9 cellular contexts compared by ENCODE assay signal in genomic region chr7:5634107-5634950, GRCh38. TPM values are rescaled to one million over a fixed set of nuclear protein-coding genes. Genes with fewer than 3 reads are reported as not detected.
DNase-seq lines count a peak whose midpoint lies in the region; ATAC-seq lines count a peak whose summit lies in the region.
"Had no signal": no experiment of that assay in that cellular context is flagged by ENCODE, and none has a peak within 500 bp of the region (broad histone marks: within the 10 kb centered on the region; RNA-seq: fewer than 3 reads in every experiment).

No MANE protein-coding gene starts in this region.

- no peaks in the 10 kb centered on the region for H3K9me3 Mint-ChIP-seq in activated naive CD8-positive, alpha-beta T cell treated with anti-CD3 and anti-CD28 coated beads, Interleukin-2, amount 50 U/mL, for 24 hours
- no peaks in the 10 kb centered on the region for H3K9me3 Mint-ChIP-seq in activated naive CD8-positive, alpha-beta T cell treated with anti-CD3 and anti-CD28 coated beads for 36 hours
- H3K9me3 Mint-ChIP-seq: activated B cell treated with CpG ODN at 0.5 μM for 24 hours had no signal

- H3K4me2 ChIP-seq in mesendoderm (ENCODE audit: low read length): peak overlapping the region; percentile 16

- peak overlapping the region; percentile 90 for H2AK5ac ChIP-seq in mesendoderm (ENCODE audit: low read length)

- peak overlapping the region; percentile 23 for H3K27ac Mint-ChIP-seq in activated naive CD8-positive, alpha-beta T cell treated with anti-CD3 and anti-CD28 coated beads, Interleukin-2, amount 50 U/mL, for 24 hours
- H3K27ac Mint-ChIP-seq in activated naive CD8-positive, alpha-beta T cell treated with anti-CD3 and anti-CD28 coated beads for 36 hours: no peak overlapping the region
- H3K27ac Mint-ChIP-seq: activated B cell treated with CpG ODN at 0.5 μM for 24 hours had no signal

- H3K79me1 ChIP-seq in mesendoderm (ENCODE audit: low read length): no peaks in the 10 kb centered on the region

- H3K36me3 ChIP-seq in mesendoderm (ENCODE audit: control insufficient read depth, insufficient read depth, low read length) (peaks cover 1% of the 10 kb centered on the region), urinary bladder (ENCODE audit: insufficient read depth) (no peaks in the 10 kb centered on the region)

- H3K27me3 ChIP-seq in mesendoderm (ENCODE audit: insufficient read depth, low read length, poor library complexity): no peaks in the 10 kb centered on the region

- DNase-seq in activated naive CD8-positive, alpha-beta T cell treated with anti-CD3 and anti-CD28 coated beads, Interleukin-2, amount 50 U/mL, for 24 hours: no peak
- no peak for DNase-seq in activated naive CD8-positive, alpha-beta T cell treated with anti-CD3 and anti-CD28 coated beads for 36 hours
- peak; percentile 84 for DNase-seq in dedifferentiated amniotic fluid mesenchymal stem cell (ENCODE audit: extremely low spot score)
- peak; percentile 94 for DNase-seq in mesendoderm
- DNase-seq in activated effector memory CD4-positive, alpha-beta T cell treated with Interleukin-2 at 50 U/mL for 16 hours: no peak
- DNase-seq in stimulated activated CD4-positive, alpha-beta T cell treated with anti-CD3 and anti-CD28 coated beads, Interleukin-4, amount 100 ng/mL, for 1 hour: no peak
- DNase-seq: activated B cell treated with CpG ODN at 0.5 μM for 24 hours had no signal

- H4K8ac ChIP-seq in mesendoderm (ENCODE audit: low read depth, low read length): no peak overlapping the region

- peak overlapping the region; percentile 91 for H3K18ac ChIP-seq in mesendoderm (ENCODE audit: low read length)

- H3K9ac ChIP-seq in mesendoderm (ENCODE audit: low read length): peak overlapping the region; percentile 67

- peak overlapping the region; percentile 72 for H3K23ac ChIP-seq in mesendoderm (ENCODE audit: low read length)

- H3K27ac ChIP-seq in mesendoderm (ENCODE audit: low read depth, low read length) (peak overlapping the region; percentile 78), urinary bladder (ENCODE audit: low read depth) (peak overlapping the region; percentile 46)

- H2BK15ac ChIP-seq in mesendoderm (replicated peaks; ENCODE audit: low read depth): peak overlapping the region; percentile 37

- peaks cover 32% of the 10 kb centered on the region for H3K36me3 Mint-ChIP-seq in activated naive CD8-positive, alpha-beta T cell treated with anti-CD3 and anti-CD28 coated beads, Interleukin-2, amount 50 U/mL, for 24 hours (ENCODE audit: low read depth)
- peaks cover 28% of the 10 kb centered on the region for H3K36me3 Mint-ChIP-seq in activated naive CD8-positive, alpha-beta T cell treated with anti-CD3 and anti-CD28 coated beads for 36 hours

- H4K5ac ChIP-seq in mesendoderm (ENCODE audit: low read length): peak overlapping the region; percentile 41

- no peak overlapping the region for H3K4me3 Mint-ChIP-seq in activated naive CD8-positive, alpha-beta T cell treated with anti-CD3 and anti-CD28 coated beads, Interleukin-2, amount 50 U/mL, for 24 hours
- no peak overlapping the region for H3K4me3 Mint-ChIP-seq in activated naive CD8-positive, alpha-beta T cell treated with anti-CD3 and anti-CD28 coated beads for 36 hours
- H3K4me3 Mint-ChIP-seq: activated B cell treated with CpG ODN at 0.5 μM for 24 hours had no signal

- peaks cover 35% of the 10 kb centered on the region for H3K4me1 ChIP-seq in mesendoderm (ENCODE audit: control insufficient read depth, low read depth, low read length)
- no peaks in the 10 kb centered on the region for H3K4me1 ChIP-seq in urinary bladder (ENCODE audit: insufficient read depth)

- no peak overlapping the region for H3K4me3 ChIP-seq in mesendoderm (ENCODE audit: low read length)
- H3K4me3 ChIP-seq in urinary bladder (ENCODE audit: low read depth, low read length): no peak overlapping the region

- WGBS in mesendoderm (ENCODE audit: extremely low coverage, insufficient coverage, low lambda C conversion rate): no CpG with 5 or more reads among the region's 12 CpGs
- WGBS in urinary bladder: 31% methylated on average over 12 of the region's 12 CpGs

- no peak for ATAC-seq in activated naive CD8-positive, alpha-beta T cell treated with anti-CD3 and anti-CD28 coated beads, Interleukin-2, amount 50 U/mL, for 24 hours
- ATAC-seq in HG02678 (IDR thresholded peaks at IDR 0.05; ENCODE audit: unreplicated experiment): no peak

- peak overlapping the region; percentile 86 for H3K56ac ChIP-seq in mesendoderm (ENCODE audit: low read length)

- H3K4me1 Mint-ChIP-seq in activated naive CD8-positive, alpha-beta T cell treated with anti-CD3 and anti-CD28 coated beads, Interleukin-2, amount 50 U/mL, for 24 hours: peaks cover 37% of the 10 kb centered on the region
- H3K4me1 Mint-ChIP-seq in activated naive CD8-positive, alpha-beta T cell treated with anti-CD3 and anti-CD28 coated beads for 36 hours: peaks cover 44% of the 10 kb centered on the region

- peak overlapping the region; percentile 93 for H3K4ac ChIP-seq in mesendoderm (ENCODE audit: low read depth, low read length)

- H2BK120ac ChIP-seq in mesendoderm (ENCODE audit: low read depth, low read length): peak overlapping the region; percentile 78

- H2BK5ac ChIP-seq in mesendoderm (ENCODE audit: low read length): peak overlapping the region; percentile 95

- H3K27me3 Mint-ChIP-seq in activated naive CD8-positive, alpha-beta T cell treated with anti-CD3 and anti-CD28 coated beads, Interleukin-2, amount 50 U/mL, for 24 hours: no peaks in the 10 kb centered on the region
- H3K27me3 Mint-ChIP-seq in activated naive CD8-positive, alpha-beta T cell treated with anti-CD3 and anti-CD28 coated beads for 36 hours: no peaks in the 10 kb centered on the region
- H3K27me3 Mint-ChIP-seq: activated B cell treated with CpG ODN at 0.5 μM for 24 hours had no signal

- H3K79me2 ChIP-seq in mesendoderm (ENCODE audit: control insufficient read depth, insufficient read depth, low read length): no peaks in the 10 kb centered on the region

RNA-seq across cellular contexts. Expression of gene FSCN1, which starts 41.7 kb away (rescaled TPM):
- 10 to 100 TPM; 15.2 to 15.7 TPM for total RNA-seq in activated naive CD8-positive, alpha-beta T cell treated with anti-CD3 and anti-CD28 coated beads for 36 hours
- 429 TPM for polyA plus RNA-seq in mesendoderm (2013, experiment 1 of 2)
- 421 TPM for polyA plus RNA-seq in mesendoderm (2013, experiment 2 of 2)
- total RNA-seq in urinary bladder: 79.3 TPM
- 28.6 TPM for polyA plus RNA-seq in urinary bladder

Comparison
In these comparisons a context has a peak if more than half of its experiments do, and no peak if none do; other contexts are left out.
1. DNase-seq: peak in dedifferentiated amniotic fluid mesenchymal stem cell (single experiment) and mesendoderm (single experiment); none in activated naive CD8-positive, alpha-beta T cell treated with anti-CD3 and anti-CD28 coated beads, Interleukin-2, amount 50 U/mL, for 24 hours (single experiment), activated naive CD8-positive, alpha-beta T cell treated with anti-CD3 and anti-CD28 coated beads for 36 hours (single experiment), activated effector memory CD4-positive, alpha-beta T cell treated with Interleukin-2 at 50 U/mL for 16 hours (single experiment) and stimulated activated CD4-positive, alpha-beta T cell treated with anti-CD3 and anti-CD28 coated beads, Interleukin-4, amount 100 ng/mL, for 1 hour (single experiment).